Comparison of ENCODE assay signal across 20 cellular contexts in genomic region chr14:82362452-82362851, GRCh38.
"Had no signal": no experiment of that assay in that cellular context is flagged by ENCODE, and none has a peak within 500 bp of the region (broad histone marks: within the 10 kb centered on the region; RNA-seq: fewer than 3 reads in every experiment).

No MANE protein-coding gene starts in this region.

- H3K27ac Mint-ChIP-seq: activated CD4-positive, alpha-beta memory T cell treated with anti-CD3 and anti-CD28 coated beads for 36 hours; activated naive CD8-positive, alpha-beta T cell treated with anti-CD3 and anti-CD28 coated beads for 36 hours; naive thymus-derived CD4-positive, alpha-beta T cell; T-helper 17 cell had no signal

- H3K9me3 ChIP-seq: esophagus squamous epithelium, lower lobe of right lung, thyroid gland had no signal

- H3K27ac ChIP-seq: esophagus squamous epithelium, lower lobe of right lung, thyroid gland had no signal

- ATAC-seq: naive thymus-derived CD4-positive, alpha-beta T cell; T-helper 17 cell had no signal

- H3K36me3 Mint-ChIP-seq: activated CD4-positive, alpha-beta memory T cell treated with anti-CD3 and anti-CD28 coated beads for 36 hours; activated naive CD8-positive, alpha-beta T cell treated with anti-CD3 and anti-CD28 coated beads for 36 hours; naive thymus-derived CD4-positive, alpha-beta T cell had no signal

- H3K27me3 Mint-ChIP-seq: activated CD4-positive, alpha-beta memory T cell treated with anti-CD3 and anti-CD28 coated beads for 36 hours; activated naive CD8-positive, alpha-beta T cell treated with anti-CD3 and anti-CD28 coated beads for 36 hours; naive thymus-derived CD4-positive, alpha-beta T cell; T-helper 17 cell had no signal

- H3K36me3 ChIP-seq: esophagus squamous epithelium, lower lobe of right lung, thyroid gland had no signal

- H3K4me3 Mint-ChIP-seq: activated CD4-positive, alpha-beta memory T cell treated with anti-CD3 and anti-CD28 coated beads for 36 hours; activated naive CD8-positive, alpha-beta T cell treated with anti-CD3 and anti-CD28 coated beads for 36 hours; naive thymus-derived CD4-positive, alpha-beta T cell; neural crest cell; T-helper 17 cell had no signal

- H3K9me3 Mint-ChIP-seq: neural crest cell had no signal

- H3K27me3 ChIP-seq: esophagus squamous epithelium, thyroid gland had no signal

- H3K4me3 ChIP-seq: coronary artery, esophagus squamous epithelium, lower lobe of right lung, thyroid gland had no signal

- H3K4me1 ChIP-seq: esophagus squamous epithelium, lower lobe of right lung, thyroid gland had no signal

- H3K4me1 Mint-ChIP-seq: activated naive CD8-positive, alpha-beta T cell treated with anti-CD3 and anti-CD28 coated beads for 36 hours; naive thymus-derived CD4-positive, alpha-beta T cell; neural crest cell; T-helper 17 cell had no signal

- DNase-seq: activated CD4-positive, alpha-beta memory T cell treated with anti-CD3 and anti-CD28 coated beads for 36 hours; activated CD4-positive, alpha-beta T cell treated with anti-CD3 and anti-CD28 coated beads for 48 hours; activated naive CD4-positive, alpha-beta T cell treated with Interleukin-2 at 50 U/mL for 16 hours; activated naive CD8-positive, alpha-beta T cell treated with anti-CD3 and anti-CD28 coated beads for 36 hours; activated T-cell treated with anti-CD3 and anti-CD28 coated beads, Interleukin-2, amount 50 U/mL, for 48 hours; cerebellar nuclear complex; esophagus squamous epithelium; hypothalamus; lower lobe of right lung; naive thymus-derived CD4-positive, alpha-beta T cell; occipital lobe; posterior cingulate gyrus; stimulated activated CD4-positive, alpha-beta T cell treated with anti-CD3 and anti-CD28 coated beads, Interleukin-4, amount 100 ng/mL, for 24 hours; stimulated activated naive CD4-positive, alpha-beta T cell treated with Interleukin-2 at 50 U/mL for 16 hours; SW 1271; T-helper 17 cell; thyroid gland had no signal

- FAIRE-seq: bronchial epithelial cell had no signal
